1 cellular context compared by ENCODE assay signal in the genomic region with DNA sequence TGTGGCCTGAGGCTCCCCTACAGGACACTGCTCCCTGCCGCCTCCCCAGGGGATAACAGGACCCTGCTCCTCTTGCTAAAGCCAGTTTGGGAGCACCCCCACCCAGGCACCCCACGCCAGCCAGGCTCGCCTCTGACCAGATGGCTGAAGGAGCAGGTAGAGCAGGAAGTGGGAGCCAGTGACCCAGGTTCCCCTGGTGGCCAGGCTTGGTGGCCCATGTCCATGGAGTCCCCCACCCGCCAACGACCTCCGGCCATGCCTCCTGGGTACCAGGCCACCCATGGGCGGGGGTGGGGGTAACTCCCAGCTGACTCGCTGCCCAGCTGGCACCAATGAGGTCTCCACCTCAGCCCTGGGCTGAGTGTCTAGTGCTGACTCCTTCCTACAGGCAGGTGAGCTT.
TF ChIP-seq lines count a peak whose summit lies in the region.

No MANE protein-coding gene starts in this region.

TF ChIP-seq in H1, 55 proteins besides CTCF, POLR2A, EP300 and RAD21:
- no peak for TF ChIP-seq SP1 (IDR thresholded peaks at IDR 0.05; ENCODE audit: low read depth, low read length)
- TF ChIP-seq EGR1 (IDR thresholded peaks at IDR 0.05; ENCODE audit: borderline replicate concordance, low read depth, low read length) = no peak
- TF ChIP-seq CREB1 (IDR thresholded peaks at IDR 0.05) = no peak
- TF ChIP-seq SIRT6 (IDR thresholded peaks at IDR 0.05; ENCODE audit: low read length) = no peak
- no peak for TF ChIP-seq SIN3A (conservative IDR thresholded peaks at IDR 0.05 in 1 of 2, IDR thresholded peaks at IDR 0.05 in 1 of 2; ENCODE audit: low read depth in 1 of 2, low read length in 2 of 2)
- no peak for TF ChIP-seq SIX5 (IDR thresholded peaks at IDR 0.05; ENCODE audit: low read depth, low read length)
- TF ChIP-seq CHD1 (IDR thresholded peaks at IDR 0.05; ENCODE audit: low read depth, low read length) = no peak
- no peak for TF ChIP-seq POU5F1 (IDR thresholded peaks at IDR 0.05; ENCODE audit: low read depth, low read length)
- no peak for TF ChIP-seq BACH1 (IDR thresholded peaks at IDR 0.05; ENCODE audit: low read length)
- TF ChIP-seq RFX5 (IDR thresholded peaks at IDR 0.05; ENCODE audit: borderline replicate concordance, low read depth, low read length) = no peak
- TF ChIP-seq HDAC2 (IDR thresholded peaks at IDR 0.05; ENCODE audit: borderline replicate concordance in 1 of 2, low read depth in 2 of 2, low read length in 2 of 2) = no peak
- TF ChIP-seq GTF2F1 (IDR thresholded peaks at IDR 0.05; ENCODE audit: borderline replicate concordance, low read depth, low read length) = no peak
- no peak for TF ChIP-seq MAFK (IDR thresholded peaks at IDR 0.05; ENCODE audit: low read depth, low read length)
- TF ChIP-seq SP2 (IDR thresholded peaks at IDR 0.05; ENCODE audit: low read length) = no peak
- no peak for TF ChIP-seq SP4 (IDR thresholded peaks at IDR 0.05; ENCODE audit: low read length)
- no peak for TF ChIP-seq HDAC6 (IDR thresholded peaks at IDR 0.05; ENCODE audit: low read depth, low read length)
- TF ChIP-seq, protein P1, sequence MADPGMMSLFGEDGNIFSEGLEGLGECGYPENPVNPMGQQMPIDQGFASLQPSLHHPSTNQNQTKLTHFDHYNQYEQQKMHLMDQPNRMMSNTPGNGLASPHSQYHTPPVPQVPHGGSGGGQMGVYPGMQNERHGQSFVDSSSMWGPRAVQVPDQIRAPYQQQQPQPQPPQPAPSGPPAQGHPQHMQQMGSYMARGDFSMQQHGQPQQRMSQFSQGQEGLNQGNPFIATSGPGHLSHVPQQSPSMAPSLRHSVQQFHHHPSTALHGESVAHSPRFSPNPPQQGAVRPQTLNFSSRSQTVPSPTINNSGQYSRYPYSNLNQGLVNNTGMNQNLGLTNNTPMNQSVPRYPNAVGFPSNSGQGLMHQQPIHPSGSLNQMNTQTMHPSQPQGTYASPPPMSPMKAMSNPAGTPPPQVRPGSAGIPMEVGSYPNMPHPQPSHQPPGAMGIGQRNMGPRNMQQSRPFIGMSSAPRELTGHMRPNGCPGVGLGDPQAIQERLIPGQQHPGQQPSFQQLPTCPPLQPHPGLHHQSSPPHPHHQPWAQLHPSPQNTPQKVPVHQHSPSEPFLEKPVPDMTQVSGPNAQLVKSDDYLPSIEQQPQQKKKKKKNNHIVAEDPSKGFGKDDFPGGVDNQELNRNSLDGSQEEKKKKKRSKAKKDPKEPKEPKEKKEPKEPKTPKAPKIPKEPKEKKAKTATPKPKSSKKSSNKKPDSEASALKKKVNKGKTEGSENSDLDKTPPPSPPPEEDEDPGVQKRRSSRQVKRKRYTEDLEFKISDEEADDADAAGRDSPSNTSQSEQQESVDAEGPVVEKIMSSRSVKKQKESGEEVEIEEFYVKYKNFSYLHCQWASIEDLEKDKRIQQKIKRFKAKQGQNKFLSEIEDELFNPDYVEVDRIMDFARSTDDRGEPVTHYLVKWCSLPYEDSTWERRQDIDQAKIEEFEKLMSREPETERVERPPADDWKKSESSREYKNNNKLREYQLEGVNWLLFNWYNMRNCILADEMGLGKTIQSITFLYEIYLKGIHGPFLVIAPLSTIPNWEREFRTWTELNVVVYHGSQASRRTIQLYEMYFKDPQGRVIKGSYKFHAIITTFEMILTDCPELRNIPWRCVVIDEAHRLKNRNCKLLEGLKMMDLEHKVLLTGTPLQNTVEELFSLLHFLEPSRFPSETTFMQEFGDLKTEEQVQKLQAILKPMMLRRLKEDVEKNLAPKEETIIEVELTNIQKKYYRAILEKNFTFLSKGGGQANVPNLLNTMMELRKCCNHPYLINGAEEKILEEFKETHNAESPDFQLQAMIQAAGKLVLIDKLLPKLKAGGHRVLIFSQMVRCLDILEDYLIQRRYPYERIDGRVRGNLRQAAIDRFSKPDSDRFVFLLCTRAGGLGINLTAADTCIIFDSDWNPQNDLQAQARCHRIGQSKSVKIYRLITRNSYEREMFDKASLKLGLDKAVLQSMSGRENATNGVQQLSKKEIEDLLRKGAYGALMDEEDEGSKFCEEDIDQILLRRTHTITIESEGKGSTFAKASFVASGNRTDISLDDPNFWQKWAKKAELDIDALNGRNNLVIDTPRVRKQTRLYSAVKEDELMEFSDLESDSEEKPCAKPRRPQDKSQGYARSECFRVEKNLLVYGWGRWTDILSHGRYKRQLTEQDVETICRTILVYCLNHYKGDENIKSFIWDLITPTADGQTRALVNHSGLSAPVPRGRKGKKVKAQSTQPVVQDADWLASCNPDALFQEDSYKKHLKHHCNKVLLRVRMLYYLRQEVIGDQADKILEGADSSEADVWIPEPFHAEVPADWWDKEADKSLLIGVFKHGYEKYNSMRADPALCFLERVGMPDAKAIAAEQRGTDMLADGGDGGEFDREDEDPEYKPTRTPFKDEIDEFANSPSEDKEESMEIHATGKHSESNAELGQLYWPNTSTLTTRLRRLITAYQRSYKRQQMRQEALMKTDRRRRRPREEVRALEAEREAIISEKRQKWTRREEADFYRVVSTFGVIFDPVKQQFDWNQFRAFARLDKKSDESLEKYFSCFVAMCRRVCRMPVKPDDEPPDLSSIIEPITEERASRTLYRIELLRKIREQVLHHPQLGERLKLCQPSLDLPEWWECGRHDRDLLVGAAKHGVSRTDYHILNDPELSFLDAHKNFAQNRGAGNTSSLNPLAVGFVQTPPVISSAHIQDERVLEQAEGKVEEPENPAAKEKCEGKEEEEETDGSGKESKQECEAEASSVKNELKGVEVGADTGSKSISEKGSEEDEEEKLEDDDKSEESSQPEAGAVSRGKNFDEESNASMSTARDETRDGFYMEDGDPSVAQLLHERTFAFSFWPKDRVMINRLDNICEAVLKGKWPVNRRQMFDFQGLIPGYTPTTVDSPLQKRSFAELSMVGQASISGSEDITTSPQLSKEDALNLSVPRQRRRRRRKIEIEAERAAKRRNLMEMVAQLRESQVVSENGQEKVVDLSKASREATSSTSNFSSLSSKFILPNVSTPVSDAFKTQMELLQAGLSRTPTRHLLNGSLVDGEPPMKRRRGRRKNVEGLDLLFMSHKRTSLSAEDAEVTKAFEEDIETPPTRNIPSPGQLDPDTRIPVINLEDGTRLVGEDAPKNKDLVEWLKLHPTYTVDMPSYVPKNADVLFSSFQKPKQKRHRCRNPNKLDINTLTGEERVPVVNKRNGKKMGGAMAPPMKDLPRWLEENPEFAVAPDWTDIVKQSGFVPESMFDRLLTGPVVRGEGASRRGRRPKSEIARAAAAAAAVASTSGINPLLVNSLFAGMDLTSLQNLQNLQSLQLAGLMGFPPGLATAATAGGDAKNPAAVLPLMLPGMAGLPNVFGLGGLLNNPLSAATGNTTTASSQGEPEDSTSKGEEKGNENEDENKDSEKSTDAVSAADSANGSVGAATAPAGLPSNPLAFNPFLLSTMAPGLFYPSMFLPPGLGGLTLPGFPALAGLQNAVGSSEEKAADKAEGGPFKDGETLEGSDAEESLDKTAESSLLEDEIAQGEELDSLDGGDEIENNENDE (IDR thresholded peaks at IDR 0.05; ENCODE audit: insufficient replicate concordance, low read length) = no peak
